Comparison of ENCODE assay signal across 9 cellular contexts in the genomic region with DNA sequence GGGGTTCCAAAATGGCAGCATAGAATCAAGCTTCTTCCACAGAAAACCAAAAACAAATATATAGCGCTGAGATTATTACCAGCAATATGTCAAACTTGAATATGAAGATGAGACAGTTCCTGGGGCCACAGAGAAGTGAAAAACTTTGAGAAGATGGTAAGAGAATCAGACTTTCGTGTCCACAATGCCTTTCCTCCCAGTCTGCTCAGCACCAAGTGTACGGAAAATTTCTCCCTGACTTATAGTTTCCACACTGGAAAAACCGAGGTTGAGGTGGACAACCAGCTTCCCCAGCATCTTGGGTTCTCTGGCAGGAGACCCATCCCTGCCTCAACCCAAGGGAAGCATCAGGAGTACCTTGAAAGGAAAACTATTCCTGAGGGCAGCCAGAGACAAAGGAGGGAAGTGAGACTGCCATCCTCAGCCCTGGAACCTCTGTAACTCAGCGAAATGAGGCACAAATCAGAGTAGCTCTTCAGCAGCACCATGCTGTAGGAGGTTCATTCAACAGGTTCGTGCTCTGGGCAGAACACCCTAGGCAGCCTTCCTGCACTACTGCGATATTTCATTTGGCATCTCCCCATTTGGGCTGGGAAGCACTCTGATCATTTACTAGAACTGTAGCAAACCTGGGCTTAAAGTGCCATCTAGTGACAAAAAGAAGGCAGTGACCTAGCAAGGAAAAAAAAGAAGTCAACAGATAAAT. TPM values are rescaled to one million over a fixed set of nuclear protein-coding genes. Genes with fewer than 3 reads are reported as not detected.
A peak's percentile ranks its signal among the peaks of the same experiment; 100 is the strongest.
DNase-seq lines count a peak whose midpoint lies in the region; ATAC-seq and TF ChIP-seq lines count a peak whose summit lies in the region.
"Had no signal": no experiment of that assay in that cellular context is flagged by ENCODE, and none has a peak within 500 bp of the region (broad histone marks: within the 10 kb centered on the region; RNA-seq: fewer than 3 reads in every experiment).

No MANE protein-coding gene starts in this region.

- peaks cover 1% of the 10 kb centered on the region for H3K4me1 Mint-ChIP-seq in activated naive CD8-positive, alpha-beta T cell treated with anti-CD3 and anti-CD28 coated beads, Interleukin-2, amount 50 U/mL, for 24 hours
- no peaks in the 10 kb centered on the region for H3K4me1 Mint-ChIP-seq in activated naive CD8-positive, alpha-beta T cell treated with anti-CD3 and anti-CD28 coated beads for 36 hours

- peak overlapping the region; percentile 55; the same call in 1 of the 2 replicates for H3K27ac ChIP-seq in VCaP
- H3K27ac ChIP-seq: epithelial cell of prostate had no signal

- peak overlapping the region; percentile 2 for H3K27ac Mint-ChIP-seq in activated naive CD8-positive, alpha-beta T cell treated with anti-CD3 and anti-CD28 coated beads, Interleukin-2, amount 50 U/mL, for 24 hours
- H3K27ac Mint-ChIP-seq in activated naive CD8-positive, alpha-beta T cell treated with anti-CD3 and anti-CD28 coated beads for 36 hours = no peak overlapping the region

- no peaks in the 10 kb centered on the region for H3K36me3 Mint-ChIP-seq in activated naive CD8-positive, alpha-beta T cell treated with anti-CD3 and anti-CD28 coated beads, Interleukin-2, amount 50 U/mL, for 24 hours (ENCODE audit: low read depth)
- no peaks in the 10 kb centered on the region for H3K36me3 Mint-ChIP-seq in activated naive CD8-positive, alpha-beta T cell treated with anti-CD3 and anti-CD28 coated beads for 36 hours

- TF ChIP-seq CTCF in VCaP (conservative IDR thresholded peaks at IDR 0.05) = peak; percentile 91
- peak; percentile 84 for TF ChIP-seq CTCF in fibroblast of villous mesenchyme (IDR thresholded peaks at IDR 0.05; ENCODE audit: insufficient read depth, low read depth, low read length)

- no peaks in the 10 kb centered on the region for H3K9me3 Mint-ChIP-seq in activated naive CD8-positive, alpha-beta T cell treated with anti-CD3 and anti-CD28 coated beads, Interleukin-2, amount 50 U/mL, for 24 hours
- no peaks in the 10 kb centered on the region for H3K9me3 Mint-ChIP-seq in activated naive CD8-positive, alpha-beta T cell treated with anti-CD3 and anti-CD28 coated beads for 36 hours

- ATAC-seq in activated naive CD8-positive, alpha-beta T cell treated with anti-CD3 and anti-CD28 coated beads, Interleukin-2, amount 50 U/mL, for 24 hours = peak; percentile 69
- peak; percentile 72 for ATAC-seq in HG02798 (IDR thresholded peaks at IDR 0.05; ENCODE audit: poor library complexity, unreplicated experiment)

- no peak overlapping the region for H3K4me3 ChIP-seq in fibroblast of villous mesenchyme (ENCODE audit: low read depth, low read length)

- no peak overlapping the region for H3K4me3 Mint-ChIP-seq in activated naive CD8-positive, alpha-beta T cell treated with anti-CD3 and anti-CD28 coated beads, Interleukin-2, amount 50 U/mL, for 24 hours
- no peak overlapping the region for H3K4me3 Mint-ChIP-seq in activated naive CD8-positive, alpha-beta T cell treated with anti-CD3 and anti-CD28 coated beads for 36 hours

- H3K27me3 Mint-ChIP-seq in activated naive CD8-positive, alpha-beta T cell treated with anti-CD3 and anti-CD28 coated beads, Interleukin-2, amount 50 U/mL, for 24 hours = peaks cover 21% of the 10 kb centered on the region
- peaks cover 17% of the 10 kb centered on the region for H3K27me3 Mint-ChIP-seq in activated naive CD8-positive, alpha-beta T cell treated with anti-CD3 and anti-CD28 coated beads for 36 hours

- no peak for DNase-seq in activated naive CD8-positive, alpha-beta T cell treated with anti-CD3 and anti-CD28 coated beads, Interleukin-2, amount 50 U/mL, for 24 hours
- DNase-seq in activated naive CD8-positive, alpha-beta T cell treated with anti-CD3 and anti-CD28 coated beads for 36 hours = no peak
- DNase-seq in NCI-H2171 (lab: John Stamatoyannopoulos, UW) (peak; percentile 63), fibroblast of villous mesenchyme (ENCODE audit: low read depth) (peak; percentile 80), occipital lobe (lab: John Stamatoyannopoulos, UW) (peak; percentile 10), mesenteric fat pad (ENCODE audit: low spot score) (no peak)

RNA-seq across cellular contexts. Expression of a gene that starts 52.4 kb away (rescaled TPM):
- 1 to 10 TPM; 6.7 to 8.6 TPM for total RNA-seq in activated naive CD8-positive, alpha-beta T cell treated with anti-CD3 and anti-CD28 coated beads for 36 hours
- 19.0 and 19.4 TPM in 2 replicates for total RNA-seq in fibroblast of villous mesenchyme
- total RNA-seq in occipital lobe = 41.3 TPM
- 14.5 TPM for total RNA-seq in mesenteric fat pad

Comparison
In these comparisons a context has a peak if more than half of its experiments do, and no peak if none do; other contexts are left out.
1. DNase-seq: peak in NCI-H2171 (single experiment), fibroblast of villous mesenchyme (single experiment) and occipital lobe (single experiment); none in activated naive CD8-positive, alpha-beta T cell treated with anti-CD3 and anti-CD28 coated beads, Interleukin-2, amount 50 U/mL, for 24 hours (single experiment), activated naive CD8-positive, alpha-beta T cell treated with anti-CD3 and anti-CD28 coated beads for 36 hours (single experiment) and mesenteric fat pad (single experiment).